ENCODE assay signal across 34 cellular contexts in genomic region chr21:20647603-20648002, GRCh38.
DNase-seq lines count a peak whose midpoint lies in the region; ATAC-seq and TF ChIP-seq lines count a peak whose summit lies in the region.
"Had no signal": no experiment of that assay in that cellular context is flagged by ENCODE, and none has a peak within 500 bp of the region (broad histone marks: within the 10 kb centered on the region; RNA-seq: fewer than 3 reads in every experiment).

No MANE protein-coding gene starts in this region.

- TF ChIP-seq CTCF in astrocyte of the spinal cord (IDR thresholded peaks at IDR 0.05; ENCODE audit: low read depth, low read length), result no peak
- TF ChIP-seq CTCF in ovary (IDR thresholded peaks at IDR 0.05), result no peak

- ATAC-seq in GM19395 (IDR thresholded peaks at IDR 0.05; ENCODE audit: unreplicated experiment) (no peak), SK-N-SH treated with all-trans-retinoic acid at 6 μM for 48 hours (no peak)
- ATAC-seq: A549; gastroesophageal sphincter; HepG2; mucosa of descending colon; natural killer cell treated with Interleukin-12 subunit alpha and Interleukin-12 subunit beta and Interleukin-15 and Interleukin-18, amount 100 ng/mL, for 72 hours; pancreas; WTC11 had no signal

- no peak overlapping the region for H3K18ac ChIP-seq in neuronal stem cell (ENCODE audit: low read length)

- H3K9ac ChIP-seq in neuronal stem cell (ENCODE audit: low read depth, low read length, poor library complexity), result no peak overlapping the region

- no CpG with 5 or more reads among the region's 1 CpG for WGBS in neuronal stem cell (ENCODE audit: extremely low coverage in 2 of 2, insufficient read length in 2 of 2, insufficient replicate concordance in 1 of 2), 2 donors
- WGBS in ovary, 3 donors, result 52 to 57% (median 53%) methylated on average over 1 of the region's 1 CpG

- peaks cover 9 to 12% of the 10 kb centered on the region in 2 donors for H3K9me3 ChIP-seq in neuronal stem cell (replicated peaks in 1 of 2; ENCODE audit: control insufficient read depth in 2 of 2, insufficient read depth in 1 of 2, low read depth in 1 of 2, low read length in 2 of 2)
- no peaks in the 10 kb centered on the region for H3K9me3 ChIP-seq in ovary
- H3K9me3 ChIP-seq: A549, ascending aorta, esophagus muscularis mucosa, gastroesophageal sphincter, pancreas, right atrium auricular region, thoracic aorta had no signal

- H3K27ac ChIP-seq in neuronal stem cell (replicated peaks; ENCODE audit: low read length) (no peak overlapping the region), ovary (no peak overlapping the region)
- H3K27ac ChIP-seq: A549, ascending aorta, esophagus muscularis mucosa, gastroesophageal sphincter, hepatocyte, pancreas, right atrium auricular region, thoracic aorta had no signal

- H4K91ac ChIP-seq in neuronal stem cell (ENCODE audit: low read depth, low read length, poor library complexity), result no peak overlapping the region

- no peak overlapping the region for H3K23ac ChIP-seq in neuronal stem cell (ENCODE audit: low read depth, low read length, poor library complexity)

- no peak overlapping the region for H2BK5ac ChIP-seq in neuronal stem cell (ENCODE audit: low read length)

- H3K4me1 ChIP-seq in neuronal stem cell (ENCODE audit: control insufficient read depth in 2 of 2, insufficient read depth in 1 of 2, low read depth in 1 of 2, low read length in 2 of 2), result no peaks in the 10 kb centered on the region
- H3K4me1 ChIP-seq in ovary (ENCODE audit: insufficient read depth), result no peaks in the 10 kb centered on the region
- H3K4me1 ChIP-seq: A549, ascending aorta, esophagus muscularis mucosa, gastroesophageal sphincter, pancreas, right atrium auricular region had no signal

- no peaks in the 10 kb centered on the region for H3K36me3 ChIP-seq in neuronal stem cell (replicated peaks in 1 of 2; ENCODE audit: control insufficient read depth in 2 of 2, insufficient read depth in 2 of 2, low read length in 2 of 2)
- H3K36me3 ChIP-seq in ovary, result no peaks in the 10 kb centered on the region
- H3K36me3 ChIP-seq: ascending aorta, esophagus muscularis mucosa, gastroesophageal sphincter, pancreas, right atrium auricular region, thoracic aorta had no signal

- H2AFZ ChIP-seq in neuronal stem cell (ENCODE audit: low read length), result peak overlapping the region; percentile 35
- H2AFZ ChIP-seq: hepatocyte had no signal

- no peak overlapping the region for H3K4ac ChIP-seq in neuronal stem cell (ENCODE audit: low read length)

- H3K4me3 ChIP-seq in astrocyte of the spinal cord (ENCODE audit: low read depth, low read length) (no peak overlapping the region), neuronal stem cell (ENCODE audit: low read length in 2 of 2) (no peak overlapping the region), ovary (no peak overlapping the region)
- H3K4me3 ChIP-seq: A549, ascending aorta, esophagus muscularis mucosa, gastroesophageal sphincter, hepatocyte, mucosa of descending colon, pancreas, right atrium auricular region, smooth muscle cell, thoracic aorta had no signal

- no peak overlapping the region for H3K14ac ChIP-seq in neuronal stem cell (ENCODE audit: low read length)

- no peak overlapping the region for H2AK5ac ChIP-seq in neuronal stem cell (ENCODE audit: low read depth, low read length)

- H3K79me1 ChIP-seq in neuronal stem cell (ENCODE audit: low read depth, low read length), result peaks cover 2% of the 10 kb centered on the region

- no peak for TF ChIP-seq POLR2A in ovary (IDR thresholded peaks at IDR 0.05)

- H2BK12ac ChIP-seq in neuronal stem cell (ENCODE audit: low read length), result no peak overlapping the region

- H4K8ac ChIP-seq in neuronal stem cell (ENCODE audit: low read depth, low read length), result no peak overlapping the region

- H3K27me3 ChIP-seq in neuronal stem cell (ENCODE audit: control insufficient read depth in 3 of 3, insufficient read depth in 3 of 3, low read depth in 1 of 3, low read length in 3 of 3) (no peaks in the 10 kb centered on the region), ovary (no peaks in the 10 kb centered on the region)
- H3K27me3 ChIP-seq: ascending aorta, esophagus muscularis mucosa, gastroesophageal sphincter, hepatocyte, pancreas, right atrium auricular region had no signal

- TF ChIP-seq EP300 in ovary (IDR thresholded peaks at IDR 0.05), result no peak

- DNase-seq in Caki2 (ENCODE audit: low read depth) (peak; percentile 38), NCI-H226 (peak; percentile 63), astrocyte of the spinal cord (ENCODE audit: low read depth, low spot score) (peak; percentile 57), neuronal stem cell (ENCODE audit: low spot score) (no peak), ovary (no peak), NCI-H1417 (lab: John Stamatoyannopoulos, UW) (no peak)
- DNase-seq: activated CD4-positive, alpha-beta T cell treated with anti-CD3 and anti-CD28 coated beads, Interleukin-2, amount 10 ng/mL, durations not matched to agents 24 days and 14 days; activated effector memory CD4-positive, alpha-beta T cell treated with Interleukin-2 at 50 U/mL for 16 hours; activated naive CD8-positive, alpha-beta T cell treated with anti-CD3 and anti-CD28 coated beads for 36 hours; activated T-cell treated with anti-CD3 and anti-CD28 coated beads, Interleukin-2, amount 50 U/mL, for 1 hour; CD4-positive, alpha-beta T cell; dermis blood vessel endothelial cell; mucosa of descending colon; NCI-H1417 treated with DMSO at 0.1 percent for 48 hours; NCI-H2081; NCI-H526 treated with DMSO at 0.1 percent for 48 hours; NK-92 treated with Interleukin-12 subunit alpha and Interleukin-12 subunit beta, amount 100 ng/mL, for 24 hours; pancreas; SHP77; stimulated activated CD4-positive, alpha-beta T cell treated with anti-CD3 and anti-CD28 coated beads, Interleukin-1b, Interleukin-23, amount 100 ng/mL, for 48 hours; T1000 had no signal

- no peak overlapping the region for H3K4me2 ChIP-seq in neuronal stem cell (ENCODE audit: insufficient read depth, low read length, poor library complexity, severe bottlenecking)
- H3K4me2 ChIP-seq: A549, hepatocyte, smooth muscle cell had no signal

- in situ Hi-C loops in Caki2 (cut with HindIII; ENCODE audit: low pct_unique_long_range_greater_than_20kb, low sequenced_read_pairs), result no loop called here
- in situ Hi-C loops in astrocyte of the spinal cord (cut with HindIII; ENCODE audit: low sequenced_read_pairs), result no loop called here

- no peak overlapping the region for H2BK15ac ChIP-seq in neuronal stem cell (ENCODE audit: low read length)

- H2BK120ac ChIP-seq in neuronal stem cell (ENCODE audit: low read depth, low read length), result no peak overlapping the region

- intact Hi-C loops in ovary (cut with DNase I), result no loop called here

TF ChIP-seq in SK-N-SH treated with all-trans-retinoic acid at 6 μM for 48 hours, 23 proteins besides CTCF, POLR2A, EP300 and RAD21:
- no peak for TF ChIP-seq BACH2 (CRISPR knock-in tag; IDR thresholded peaks at IDR 0.05; ENCODE audit: borderline replicate concordance)

Comparison
In these comparisons a context has a peak if more than half of its experiments do, and no peak if none do; other contexts are left out.
1. DNase-seq: peak in Caki2 (single experiment), NCI-H226 (single experiment) and astrocyte of the spinal cord (single experiment); none in neuronal stem cell (single experiment), ovary (0 of 5) and NCI-H1417 (0 of 3).